ENCODE assay signal across 8 cellular contexts in genomic region chr11:1652778-1653540, GRCh38. TPM values are rescaled to one million over a fixed set of nuclear protein-coding genes. Genes with fewer than 3 reads are reported as not detected.
DNase-seq lines count a peak whose midpoint lies in the region; ATAC-seq and TF ChIP-seq lines count a peak whose summit lies in the region.

No MANE protein-coding gene starts in this region.

- peaks cover 5% of the 10 kb centered on the region for H3K27me3 Mint-ChIP-seq in glutamatergic neuron (ENCODE audit: unreplicated experiment)

- peak in 13 of 14 donors; percentile 6 to 80 (median 49) for DNase-seq in C1 segment of cervical spinal cord (lab: John Stamatoyannopoulos, UW)
- peak; percentile 36 to 85 for DNase-seq in HAP-1 (ENCODE audit: low spot score in 2 of 2)
- peak; percentile 61 to 79 for DNase-seq in SJCRH30
- peak; percentile 69 for DNase-seq in activated gamma-delta T cell treated with anti-CD3 and anti-CD28 coated beads, Interleukin-2, amount 50 U/mL, for 16 hours (ENCODE audit: low read depth)
- DNase-seq in glutamatergic neuron = peak; percentile 87
- DNase-seq in upper lobe of left lung = peak; percentile 78 to 94

- H3K27ac ChIP-seq in SJCRH30 (peak overlapping the region; percentile 85), parathyroid adenoma (no peak overlapping the region), upper lobe of left lung (no peak overlapping the region)

- H3K9me3 Mint-ChIP-seq in glutamatergic neuron (ENCODE audit: unreplicated experiment) = peaks cover 3% of the 10 kb centered on the region

- H2AFZ ChIP-seq in parathyroid adenoma = no peak overlapping the region

- H3K9ac ChIP-seq in parathyroid adenoma = no peak overlapping the region

- no peaks in the 10 kb centered on the region for H3K4me1 Mint-ChIP-seq in glutamatergic neuron (ENCODE audit: low read depth, unreplicated experiment)

- no peaks in the 10 kb centered on the region for H3K9me3 ChIP-seq in HAP-1
- no peaks in the 10 kb centered on the region for H3K9me3 ChIP-seq in SJCRH30 (replicated peaks)
- no peaks in the 10 kb centered on the region for H3K9me3 ChIP-seq in parathyroid adenoma (ENCODE audit: control insufficient read depth, low read length)
- no peaks in the 10 kb centered on the region for H3K9me3 ChIP-seq in upper lobe of left lung

- H3K36me3 ChIP-seq in HAP-1 (replicated peaks) (no peaks in the 10 kb centered on the region), SJCRH30 (no peaks in the 10 kb centered on the region), parathyroid adenoma (ENCODE audit: control insufficient read depth, insufficient read depth, low read length) (no peaks in the 10 kb centered on the region), upper lobe of left lung (no peaks in the 10 kb centered on the region)

- in situ Hi-C loops in HAP-1 (cut with MboI; ENCODE audit: low sequenced_read_pairs) = loop anchor here (10.0 kb wide), 1 partner anchor 502 kb away; no protein-coding TSS in a partner anchor

- no peaks in the 10 kb centered on the region for H3K79me2 ChIP-seq in parathyroid adenoma

- H3K4me1 ChIP-seq in HAP-1 = no peaks in the 10 kb centered on the region
- H3K4me1 ChIP-seq in SJCRH30 = peaks cover 55% of the 10 kb centered on the region
- H3K4me1 ChIP-seq in parathyroid adenoma = no peaks in the 10 kb centered on the region
- H3K4me1 ChIP-seq in upper lobe of left lung = peaks cover 0 to 10% (median 6%) of the 10 kb centered on the region in 4 donors

- TF ChIP-seq EP300 in upper lobe of left lung (IDR thresholded peaks at IDR 0.05) = no peak

- H3K36me3 Mint-ChIP-seq in glutamatergic neuron (ENCODE audit: unreplicated experiment) = no peaks in the 10 kb centered on the region

- H3K27ac Mint-ChIP-seq in glutamatergic neuron (ENCODE audit: unreplicated experiment) = no peak overlapping the region

- TF ChIP-seq CTCF in glutamatergic neuron (IDR thresholded peaks at IDR 0.05; ENCODE audit: partially characterized antibody, unreplicated experiment) = peak; percentile 99
- TF ChIP-seq CTCF in parathyroid adenoma (IDR thresholded peaks at IDR 0.05) = peak; percentile 90
- TF ChIP-seq CTCF in upper lobe of left lung (IDR thresholded peaks at IDR 0.05) = peak; percentile 91 to 98 (median 94)

- no peak overlapping the region for H3K4me3 ChIP-seq in HAP-1
- H3K4me3 ChIP-seq in SJCRH30 = no peak overlapping the region
- H3K4me3 ChIP-seq in parathyroid adenoma (ENCODE audit: low read depth, low read length) = no peak overlapping the region
- no peak overlapping the region for H3K4me3 ChIP-seq in upper lobe of left lung

- H3K27me3 ChIP-seq in HAP-1 (ENCODE audit: low read depth) = peaks cover 4% of the 10 kb centered on the region
- no peaks in the 10 kb centered on the region for H3K27me3 ChIP-seq in SJCRH30
- H3K27me3 ChIP-seq in parathyroid adenoma (ENCODE audit: control insufficient read depth, insufficient read depth, low read length) = no peaks in the 10 kb centered on the region
- H3K27me3 ChIP-seq in upper lobe of left lung = no peaks in the 10 kb centered on the region

- TF ChIP-seq POLR2A in upper lobe of left lung (IDR thresholded peaks at IDR 0.05) = no peak

- H3K4me3 Mint-ChIP-seq in glutamatergic neuron (ENCODE audit: unreplicated experiment) = no peak overlapping the region

- 34 to 95% methylated on average over 2 to 31 of the region's 34 CpGs for WGBS in upper lobe of left lung, 2 donors

- no peak overlapping the region for H3K4me2 ChIP-seq in parathyroid adenoma (ENCODE audit: low read length)

- peak; percentile 82 to 93 for ATAC-seq in upper lobe of left lung (ENCODE audit: low FRiP score in 2 of 2)
- no peak for ATAC-seq in HG02798 (IDR thresholded peaks at IDR 0.05; ENCODE audit: poor library complexity, unreplicated experiment)

RNA-seq across cellular contexts. Expression of gene KRTAP5-5, which starts 23.4 kb away (rescaled TPM):
- not detected in 2 replicates for total RNA-seq in SJCRH30 (2014; rRNA removed; shearing (Covaris generic))
- total RNA-seq in glutamatergic neuron (ENCODE audit: unreplicated experiment) (not detected), upper lobe of left lung (not detected)

RNA-seq across cellular contexts. Expression of gene KRTAP5-4, which starts 31.0 kb away (rescaled TPM):
- total RNA-seq in SJCRH30 (2014; rRNA removed; shearing (Covaris generic)) = not detected in 2 replicates
- not detected for total RNA-seq in glutamatergic neuron (ENCODE audit: unreplicated experiment)
- not detected for total RNA-seq in upper lobe of left lung

RNA-seq across cellular contexts. Expression of gene KRTAP5-6, which starts 44.0 kb away (rescaled TPM):
- not detected in 2 replicates for total RNA-seq in SJCRH30 (2014; rRNA removed; shearing (Covaris generic))
- not detected for total RNA-seq in glutamatergic neuron (ENCODE audit: unreplicated experiment)
- total RNA-seq in upper lobe of left lung = not detected

RNA-seq across cellular contexts. Expression of gene KRTAP5-3, which starts 44.7 kb away (rescaled TPM):
- not detected in 2 replicates for total RNA-seq in SJCRH30 (2014; rRNA removed; shearing (Covaris generic))
- total RNA-seq in glutamatergic neuron (ENCODE audit: unreplicated experiment) (not detected), upper lobe of left lung (not detected)

RNA-seq across cellular contexts. Expression of gene KRTAP5-2, which starts 54.9 kb away (rescaled TPM):
- not detected in 2 replicates for total RNA-seq in SJCRH30 (2014; rRNA removed; shearing (Covaris generic))
- total RNA-seq in glutamatergic neuron (ENCODE audit: unreplicated experiment) = not detected
- total RNA-seq in upper lobe of left lung = not detected
